ENCODE assay signal across 31 cellular contexts in genomic region chr6:4187480-4187879, GRCh38.
"Had no signal": no experiment of that assay in that cellular context is flagged by ENCODE, and none has a peak within 500 bp of the region (broad histone marks: within the 10 kb centered on the region; RNA-seq: fewer than 3 reads in every experiment).

No MANE protein-coding gene starts in this region.

- H3K36me3 ChIP-seq: ovary, spleen, stomach, thoracic aorta, thyroid gland, tibial nerve, upper lobe of left lung, vagina had no signal

- FAIRE-seq: urothelium cell line had no signal

- H3K27me3 Mint-ChIP-seq: progenitor cell of endocrine pancreas had no signal

- H3K4me3 ChIP-seq: neural progenitor cell, ovary, psoas muscle, skin epidermis, smooth muscle cell, spleen, stomach, thoracic aorta, thyroid gland, tibial nerve, upper lobe of left lung, vagina had no signal

- H3K27ac ChIP-seq: neural progenitor cell, ovary, parathyroid adenoma, psoas muscle, skin epidermis, spleen, stomach, thoracic aorta, thyroid gland, tibial nerve, upper lobe of left lung, vagina had no signal

- H3K4me2 ChIP-seq: neural progenitor cell, smooth muscle cell had no signal

- H3K4me3 Mint-ChIP-seq: naive thymus-derived CD8-positive, alpha-beta T cell; natural killer cell treated with Interleukin-12 subunit alpha and Interleukin-12 subunit beta and Interleukin-15 and Interleukin-18, amount 100 ng/mL, for 72 hours; nephron progenitor cell; neural progenitor cell; stimulated activated effector memory CD8-positive, alpha-beta T cell treated with anti-CD3 and anti-CD28 coated beads, Interleukin-12 subunit alpha, Interleukin-12 subunit beta, amount 100 ng/mL, for 72 hours; stimulated activated naive B cell treated with anti-CD40 and anti-IgM and Interleukin-4, amounts not matched to agents 10 μg/mL and 1 μg/mL and 100 μg/mL, for 72 hours had no signal

- H2AFZ ChIP-seq: neural progenitor cell, parathyroid adenoma had no signal

- H3K27me3 ChIP-seq: neural progenitor cell, ovary, spleen, stomach, thyroid gland, tibial nerve, upper lobe of left lung, vagina had no signal

- H3K79me2 ChIP-seq: parathyroid adenoma had no signal

- H3K36me3 Mint-ChIP-seq: naive B cell; neural progenitor cell; stimulated activated effector memory CD8-positive, alpha-beta T cell treated with anti-CD3 and anti-CD28 coated beads, Interleukin-12 subunit alpha, Interleukin-12 subunit beta, amount 100 ng/mL, for 72 hours; stimulated activated naive B cell treated with anti-CD40 and anti-IgM and Interleukin-4, amounts not matched to agents 10 μg/mL and 1 μg/mL and 100 μg/mL, for 72 hours had no signal

- H3K4me1 ChIP-seq: neural progenitor cell, parathyroid adenoma, psoas muscle, spleen, stomach, thyroid gland, tibial nerve, upper lobe of left lung, vagina had no signal

- H3K4me1 Mint-ChIP-seq: naive B cell; naive thymus-derived CD8-positive, alpha-beta T cell; neural progenitor cell; stimulated activated naive B cell treated with anti-CD40 and anti-IgM and Interleukin-4, amounts not matched to agents 10 μg/mL and 1 μg/mL and 100 μg/mL, for 72 hours had no signal

- H3K9me3 Mint-ChIP-seq: natural killer cell treated with Interleukin-12 subunit alpha and Interleukin-12 subunit beta and Interleukin-15 and Interleukin-18, amount 100 ng/mL, for 72 hours; stimulated activated naive B cell treated with anti-CD40 and anti-IgM and Interleukin-4, amounts not matched to agents 10 μg/mL and 1 μg/mL and 100 μg/mL, for 72 hours had no signal

- H3K9ac ChIP-seq: neural progenitor cell, parathyroid adenoma had no signal

- H3K9me3 ChIP-seq: ovary, psoas muscle, spleen, stomach, thoracic aorta, thyroid gland, tibial nerve, upper lobe of left lung, vagina had no signal

- H3K27ac Mint-ChIP-seq: naive thymus-derived CD8-positive, alpha-beta T cell; natural killer cell treated with Interleukin-12 subunit alpha and Interleukin-12 subunit beta and Interleukin-15 and Interleukin-18, amount 100 ng/mL, for 72 hours; nephron progenitor cell; neural progenitor cell; progenitor cell of endocrine pancreas; stimulated activated effector memory CD8-positive, alpha-beta T cell treated with anti-CD3 and anti-CD28 coated beads, Interleukin-12 subunit alpha, Interleukin-12 subunit beta, amount 100 ng/mL, for 72 hours; stimulated activated naive B cell treated with anti-CD40 and anti-IgM and Interleukin-4, amounts not matched to agents 10 μg/mL and 1 μg/mL and 100 μg/mL, for 72 hours had no signal

- ATAC-seq: naive thymus-derived CD8-positive, alpha-beta T cell; natural killer cell treated with Interleukin-12 subunit alpha and Interleukin-12 subunit beta and Interleukin-15 and Interleukin-18, amount 100 ng/mL, for 72 hours; psoas muscle; right cardiac atrium; sciatic nerve; stimulated activated effector memory CD8-positive, alpha-beta T cell treated with anti-CD3 and anti-CD28 coated beads, Interleukin-12 subunit alpha, Interleukin-12 subunit beta, amount 100 ng/mL, for 72 hours; stimulated activated naive B cell treated with anti-CD40 and anti-IgM and Interleukin-4, amounts not matched to agents 10 μg/mL and 1 μg/mL and 100 μg/mL, for 72 hours had no signal

- DNase-seq: naive B cell; naive thymus-derived CD8-positive, alpha-beta T cell; nephron progenitor cell; occipital lobe; ovary; posterior cingulate gyrus; psoas muscle; right cardiac atrium; spleen; stimulated activated CD4-positive, alpha-beta T cell treated with anti-CD3 and anti-CD28 coated beads, Interleukin-15, amount 100 ng/mL, for 24 hours; stimulated activated CD4-positive, alpha-beta T cell treated with anti-CD3 and anti-CD28 coated beads, Interleukin-2, amount 100 ng/mL, for 24 hours; stimulated activated CD4-positive, alpha-beta T cell treated with anti-CD3 and anti-CD28 coated beads, Interleukin-2, amount 100 ng/mL, for 48 hours; stimulated activated CD4-positive, alpha-beta T cell treated with anti-CD3 and anti-CD28 coated beads, Interleukin-4, amount 100 ng/mL, for 24 hours; stimulated activated naive B cell treated with anti-CD40 and anti-IgM and Interleukin-4, amounts not matched to agents 10 μg/mL and 1 μg/mL and 100 μg/mL, for 72 hours; stimulated activated naive CD4-positive, alpha-beta T cell treated with Interleukin-2 at 50 U/mL for 16 hours; stomach; thyroid gland; trophoblast cell; upper lobe of left lung had no signal
